Comparison of ENCODE assay signal across 1 cellular context in the genomic region with DNA sequence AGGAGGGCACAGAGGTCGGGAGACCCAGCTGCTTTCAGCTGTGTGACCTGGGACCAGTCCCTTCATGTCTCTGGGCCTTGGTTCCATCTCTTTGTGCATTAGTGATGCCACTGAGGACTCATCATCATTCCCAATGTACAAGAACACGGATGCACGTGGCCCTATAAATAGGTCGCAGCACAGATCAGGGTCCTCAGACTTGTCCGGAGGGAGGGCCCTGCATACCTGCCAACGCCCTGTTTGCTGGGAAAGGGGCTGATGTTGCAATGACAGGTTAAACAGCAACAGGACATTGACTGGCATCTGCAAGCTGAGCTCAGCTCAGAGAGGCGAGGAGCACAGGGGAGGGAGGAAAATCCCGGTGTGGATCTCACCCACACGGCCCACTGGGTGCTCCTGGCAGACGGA.
A peak's percentile ranks its signal among the peaks of the same experiment; 100 is the strongest.
TF ChIP-seq lines count a peak whose summit lies in the region.

No MANE protein-coding gene starts in this region.

TF ChIP-seq in WTC11, 78 proteins besides CTCF, POLR2A, EP300 and RAD21 (continued from another document):
- peak; percentile 90 for TF ChIP-seq PRDM15 (CRISPR knock-in tag; IDR thresholded peaks at IDR 0.05)
- TF ChIP-seq, protein P1, sequence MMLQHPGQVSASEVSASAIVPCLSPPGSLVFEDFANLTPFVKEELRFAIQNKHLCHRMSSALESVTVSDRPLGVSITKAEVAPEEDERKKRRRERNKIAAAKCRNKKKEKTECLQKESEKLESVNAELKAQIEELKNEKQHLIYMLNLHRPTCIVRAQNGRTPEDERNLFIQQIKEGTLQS (CRISPR knock-in tag; conservative IDR thresholded peaks at IDR 0.05) = no peak
TF ChIP-seq in WTC11: peak in this region for 2.
